26 cellular contexts compared by ENCODE assay signal in genomic region chr15:71008250-71008870, GRCh38.
DNase-seq lines count a peak whose midpoint lies in the region; ATAC-seq, FAIRE-seq and TF ChIP-seq lines count a peak whose summit lies in the region.
"Had no signal": no experiment of that assay in that cellular context is flagged by ENCODE, and none has a peak within 500 bp of the region (broad histone marks: within the 10 kb centered on the region; RNA-seq: fewer than 3 reads in every experiment).

No MANE protein-coding gene starts in this region.

- CTCF ChIA-PET in mammary epithelial cell (lab: Charles Lee; ENCODE audit: low non-redundant PET) (interaction anchor here (0.6 kb wide), 1 partner anchor 12 kb away, joined by 8 read pairs; no protein-coding TSS in a partner anchor), MCF 10A (lab: Yijun Ruan, JAX) (interaction anchor here (0.6 to 1.3 kb wide), 2 partner anchors 107 to 435 kb away, joined by 4 to 6 read pairs; partner anchors contain the start of gene THSD4), RWPE1 (lab: Yijun Ruan, JAX) (interaction anchor here (0.7 to 1.0 kb wide), 2 partner anchors 9 to 432 kb away, joined by 3 read pairs; no protein-coding TSS in a partner anchor)
- CTCF ChIA-PET in activated CD4-positive, alpha-beta memory T cell treated with anti-CD3 and anti-CD28 coated beads for 36 hours (lab: Charles Lee): no interaction called here

- dilution Hi-C loops in mammary epithelial cell (cut with HindIII; ENCODE audit: low sequenced_read_pairs): no loop called here

- no peaks in the 10 kb centered on the region for H3K9me3 ChIP-seq in mammary epithelial cell (replicated peaks; ENCODE audit: insufficient read depth, low read length)
- H3K9me3 ChIP-seq in stomach: no peaks in the 10 kb centered on the region
- H3K9me3 ChIP-seq: BLaER1 had no signal

- H3K4me1 ChIP-seq in mammary epithelial cell (ENCODE audit: insufficient read depth, low read length) (peaks cover 20% of the 10 kb centered on the region), foreskin keratinocyte (peaks cover 31% of the 10 kb centered on the region), stomach (no peaks in the 10 kb centered on the region)
- H3K4me1 ChIP-seq: BLaER1 had no signal

- H3K36me3 ChIP-seq in mammary epithelial cell (ENCODE audit: insufficient read depth, low read length) (no peaks in the 10 kb centered on the region), stomach (no peaks in the 10 kb centered on the region)
- H3K36me3 ChIP-seq: BLaER1 had no signal

- H3K4me1 Mint-ChIP-seq in MCF 10A (ENCODE audit: insufficient read depth, unreplicated experiment): peaks cover 5% of the 10 kb centered on the region
- H3K4me1 Mint-ChIP-seq in activated CD4-positive, alpha-beta memory T cell treated with anti-CD3 and anti-CD28 coated beads for 36 hours (ENCODE audit: low read depth): no peaks in the 10 kb centered on the region
- H3K4me1 Mint-ChIP-seq: CD4-positive, CD25-positive, alpha-beta regulatory T cell had no signal

- H3K27ac ChIP-seq in mammary epithelial cell (ENCODE audit: insufficient read depth, low read depth, low read length): peak overlapping the region; percentile 25
- H3K27ac ChIP-seq in RWPE1: no peak overlapping the region
- H3K27ac ChIP-seq in foreskin keratinocyte: peak overlapping the region; percentile 51
- no peak overlapping the region for H3K27ac ChIP-seq in stomach
- H3K27ac ChIP-seq: 22Rv1, BLaER1 had no signal

- no peak for TF ChIP-seq CTCF in mammary epithelial cell (conservative IDR thresholded peaks at IDR 0.05 in 1 of 2, IDR thresholded peaks at IDR 0.05 in 1 of 2; ENCODE audit: extremely low read depth in 1 of 2, insufficient read depth in 1 of 2, low read depth in 1 of 2, low read length in 2 of 2)
- TF ChIP-seq CTCF in MCF 10A (IDR thresholded peaks at IDR 0.05; ENCODE audit: unreplicated experiment): no peak
- no peak for TF ChIP-seq CTCF in RWPE1 (conservative IDR thresholded peaks at IDR 0.05; ENCODE audit: low read depth)
- no peak for TF ChIP-seq CTCF in foreskin keratinocyte (conservative IDR thresholded peaks at IDR 0.05)
- TF ChIP-seq CTCF in stomach (IDR thresholded peaks at IDR 0.05): no peak

- no peak overlapping the region for H3K27ac Mint-ChIP-seq in MCF 10A (ENCODE audit: low read depth, unreplicated experiment)
- H3K27ac Mint-ChIP-seq in activated CD4-positive, alpha-beta memory T cell treated with anti-CD3 and anti-CD28 coated beads for 36 hours: no peak overlapping the region
- H3K27ac Mint-ChIP-seq: CD4-positive, CD25-positive, alpha-beta regulatory T cell had no signal

- H3K27me3 Mint-ChIP-seq in MCF 10A (ENCODE audit: insufficient read depth, unreplicated experiment): no peaks in the 10 kb centered on the region
- H3K27me3 Mint-ChIP-seq in activated CD4-positive, alpha-beta memory T cell treated with anti-CD3 and anti-CD28 coated beads for 36 hours: peaks cover 7% of the 10 kb centered on the region

- in situ Hi-C loops in mammary epithelial cell (cut with MboI; ENCODE audit: low sequenced_read_pairs in 2 of 2): loop anchor here in 1 of 2 donors (25.0 kb wide), 1 partner anchor 279 kb away; no protein-coding TSS in a partner anchor

- peak overlapping the region; percentile 76 for H2AFZ ChIP-seq in mammary epithelial cell (ENCODE audit: low read depth, low read length)

- ATAC-seq in foreskin keratinocyte (no peak), HG03095 (IDR thresholded peaks at IDR 0.05; ENCODE audit: unreplicated experiment) (no peak)
- ATAC-seq: HCT116, HepG2, K562, PC-3 had no signal

- H3K36me3 Mint-ChIP-seq in MCF 10A (ENCODE audit: insufficient read depth, unreplicated experiment): peaks cover 6% of the 10 kb centered on the region
- no peaks in the 10 kb centered on the region for H3K36me3 Mint-ChIP-seq in activated CD4-positive, alpha-beta memory T cell treated with anti-CD3 and anti-CD28 coated beads for 36 hours
- H3K36me3 Mint-ChIP-seq: CD4-positive, CD25-positive, alpha-beta regulatory T cell had no signal

- H3K27me3 ChIP-seq in mammary epithelial cell (ENCODE audit: insufficient read depth, low read length): no peaks in the 10 kb centered on the region
- H3K27me3 ChIP-seq in foreskin keratinocyte: no peaks in the 10 kb centered on the region
- no peaks in the 10 kb centered on the region for H3K27me3 ChIP-seq in stomach
- H3K27me3 ChIP-seq: BLaER1 had no signal

- H3K4me2 ChIP-seq in mammary epithelial cell (ENCODE audit: insufficient read depth, low read depth, low read length): peak overlapping the region; percentile 67
- H3K4me2 ChIP-seq: BLaER1 had no signal

- POLR2A ChIA-PET in MCF 10A (lab: Yijun Ruan, JAX) (interaction anchor here (0.5 kb wide), 1 partner anchor 15 kb away, joined by 4 read pairs; no protein-coding TSS in a partner anchor), RWPE1 (lab: Yijun Ruan, JAX; ENCODE audit: low non-redundant PET) (no interaction called here)
- POLR2A ChIA-PET in activated CD4-positive, alpha-beta memory T cell treated with anti-CD3 and anti-CD28 coated beads for 36 hours (lab: Charles Lee): no interaction called here

- no peaks in the 10 kb centered on the region for H4K20me1 ChIP-seq in mammary epithelial cell (ENCODE audit: insufficient read depth, low read length)
- H4K20me1 ChIP-seq: BLaER1 had no signal

- BruUV-seq in mammary epithelial cell (replicated peaks; lab: Mats Ljungman, UMichigan) (no TSS peak), MCF 10A (replicated peaks; lab: Mats Ljungman, UMichigan) (no TSS peak)

- intact Hi-C loops in mammary epithelial cell (cut with micrococcal nuclease): no loop called here
- intact Hi-C loops in MCF 10A (cut with micrococcal nuclease): no loop called here
- intact Hi-C loops in activated CD4-positive, alpha-beta memory T cell treated with anti-CD3 and anti-CD28 coated beads for 36 hours (cut with micrococcal nuclease): no loop called here
- intact Hi-C loops in stomach (cut with DNase I; ENCODE audit: low total_unique reads): no loop called here

- no peak for TF ChIP-seq POLR2A in stomach (IDR thresholded peaks at IDR 0.05)

- no peaks in the 10 kb centered on the region for H3K9me3 Mint-ChIP-seq in MCF 10A (ENCODE audit: unreplicated experiment)
- H3K9me3 Mint-ChIP-seq in activated CD4-positive, alpha-beta memory T cell treated with anti-CD3 and anti-CD28 coated beads for 36 hours: no peaks in the 10 kb centered on the region

- peak; percentile 38 for DNase-seq in mammary epithelial cell
- no peak for DNase-seq in MCF 10A (ENCODE audit: unreplicated experiment)
- peak; percentile 1 for DNase-seq in RWPE1 (ENCODE audit: low spot score)
- peak; percentile 53 to 74 for DNase-seq in foreskin keratinocyte
- no peak for DNase-seq in activated CD4-positive, alpha-beta memory T cell treated with anti-CD3 and anti-CD28 coated beads for 36 hours
- no peak for DNase-seq in stomach
- DNase-seq: CD4-positive, CD25-positive, alpha-beta regulatory T cell; Kasumi-1; MV-4-11; NCI-H1105; NCI-H1436 treated with DMSO at 0.1 percent for 48 hours; NCI-H187 treated with DMSO at 0.1 percent for 48 hours; NCI-H2171 treated with DMSO at 0.1 percent for 48 hours; NCI-H345; NCI-H510A treated with DMSO at 0.1 percent for 48 hours; NCI-H774; NK-92 treated with Interleukin-12 subunit alpha and Interleukin-12 subunit beta, amount 100 ng/mL, for 24 hours; PC-3; SHP77 treated with DMSO at 0.1 percent for 48 hours had no signal

- no peak overlapping the region for H3K4me3 Mint-ChIP-seq in MCF 10A (ENCODE audit: unreplicated experiment)
- H3K4me3 Mint-ChIP-seq in activated CD4-positive, alpha-beta memory T cell treated with anti-CD3 and anti-CD28 coated beads for 36 hours: no peak overlapping the region
- H3K4me3 Mint-ChIP-seq: CD4-positive, CD25-positive, alpha-beta regulatory T cell had no signal

- H3K79me2 ChIP-seq in mammary epithelial cell (ENCODE audit: insufficient read depth, low read length): no peaks in the 10 kb centered on the region

- peak overlapping the region in 1 of 3 experiments; percentile 9 for H3K4me3 ChIP-seq in mammary epithelial cell (replicated peaks in 1 of 3; ENCODE audit: insufficient read depth in 1 of 3, low read depth in 2 of 3, low read length in 3 of 3)
- H3K4me3 ChIP-seq in stomach: no peak overlapping the region
- H3K4me3 ChIP-seq: BLaER1, K562 had no signal

- peak; percentile 77 for FAIRE-seq in islet of Langerhans (lab: Jason Lieb, UNC)
- FAIRE-seq: HepG2, K562 had no signal

- TF ChIP-seq EP300 in stomach (IDR thresholded peaks at IDR 0.05): no peak

- no peak overlapping the region for H3K9ac ChIP-seq in mammary epithelial cell (ENCODE audit: insufficient read depth, low read length)
- H3K9ac ChIP-seq: BLaER1 had no signal

- WGBS in mammary epithelial cell (ENCODE audit: low coverage, missing lambda C conversion rate): 46% methylated on average over 2 of the region's 2 CpGs
- WGBS in stomach, 5 donors: 42 to 61% (median 57%) methylated on average over 2 of the region's 2 CpGs

Comparison
In these comparisons a context has a peak if more than half of its experiments do, and no peak if none do; other contexts are left out.
1. DNase-seq: peak in mammary epithelial cell (single experiment), RWPE1 (single experiment) and foreskin keratinocyte (2 of 2); none in MCF 10A (single experiment), activated CD4-positive, alpha-beta memory T cell treated with anti-CD3 and anti-CD28 coated beads for 36 hours (single experiment) and stomach (single experiment).
2. H3K27ac ChIP-seq: peak in mammary epithelial cell (single experiment) and foreskin keratinocyte (single experiment); none in RWPE1 (single experiment) and stomach (0 of 5).